In the genomic region with DNA sequence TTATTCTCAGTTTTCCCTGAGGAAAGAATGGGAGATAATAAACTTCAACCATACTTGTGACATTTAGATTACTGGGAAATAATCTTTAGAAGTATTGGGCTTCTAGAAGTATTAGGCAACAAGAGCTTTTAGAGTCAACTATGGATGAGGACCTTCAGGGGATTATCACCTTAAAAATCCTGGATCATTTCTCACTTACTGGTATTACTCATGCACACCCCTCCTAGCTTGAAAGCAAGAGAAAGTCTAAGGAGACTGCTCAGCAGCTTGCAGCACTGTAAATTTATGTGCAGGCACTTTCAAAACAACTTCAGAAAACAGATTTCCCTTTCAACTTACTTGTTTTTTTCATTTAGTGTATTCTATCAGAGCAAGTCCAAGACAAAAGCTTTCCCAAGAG, we compare ENCODE assay signal across 13 cellular contexts.
"Had no signal": no experiment of that assay in that cellular context is flagged by ENCODE, and none has a peak within 500 bp of the region (broad histone marks: within the 10 kb centered on the region; RNA-seq: fewer than 3 reads in every experiment).

No MANE protein-coding gene starts in this region.

- H3K4me1 ChIP-seq: left lung had no signal

- ATAC-seq: left lung; naive thymus-derived CD4-positive, alpha-beta T cell; sciatic nerve had no signal

- H3K27me3 Mint-ChIP-seq: naive thymus-derived CD4-positive, alpha-beta T cell had no signal

- H3K9me3 ChIP-seq: left lung had no signal

- H3K27me3 ChIP-seq: left lung had no signal

- H3K4me1 Mint-ChIP-seq: immature natural killer cell; naive thymus-derived CD4-positive, alpha-beta T cell; neural crest cell had no signal

- DNase-seq: effector CD4-positive, alpha-beta T cell; immature natural killer cell; left lung; naive thymus-derived CD4-positive, alpha-beta T cell; posterior cingulate gyrus; stimulated activated CD4-positive, alpha-beta T cell treated with anti-CD3 and anti-CD28 coated beads, Interleukin-12 subunit alpha, Interleukin-12 subunit beta, amount 100 ng/mL, for 4 hours; stimulated activated naive CD4-positive, alpha-beta T cell treated with Interleukin-2 at 50 U/mL for 16 hours; trophoblast cell had no signal

- H3K36me3 ChIP-seq: left lung had no signal

- H3K27ac Mint-ChIP-seq: immature natural killer cell; naive thymus-derived CD4-positive, alpha-beta T cell had no signal

- H3K4me3 Mint-ChIP-seq: immature natural killer cell; naive thymus-derived CD4-positive, alpha-beta T cell; neural crest cell had no signal

- H3K36me3 Mint-ChIP-seq: immature natural killer cell; naive thymus-derived CD4-positive, alpha-beta T cell had no signal

- H3K9me3 Mint-ChIP-seq: neural crest cell had no signal

- H3K4me3 ChIP-seq: coronary artery, left lung, lung, skin epidermis had no signal

- H3K27ac ChIP-seq: coronary artery, left lung, skin epidermis had no signal
